ENCODE assay signal across 20 cellular contexts in genomic region chr20:7155794-7156193, GRCh38.
"Had no signal": no experiment of that assay in that cellular context is flagged by ENCODE, and none has a peak within 500 bp of the region (broad histone marks: within the 10 kb centered on the region; RNA-seq: fewer than 3 reads in every experiment).

No MANE protein-coding gene starts in this region.

- H3K36me3 Mint-ChIP-seq: activated CD8-positive, alpha-beta memory T cell treated with anti-CD3 and anti-CD28 coated beads, Interleukin-2, amount 10 ng/mL, durations not matched to agents 7 days and 5 days; activated naive CD4-positive, alpha-beta T cell treated with anti-CD3 and anti-CD28 coated beads, Interleukin-2, amount 50 U/mL, for 72 hours had no signal

- H3K27ac Mint-ChIP-seq: activated B cell treated with CpG ODN at 0.5 μM for 24 hours; activated CD4-positive, alpha-beta T cell treated with anti-CD3 and anti-CD28 coated beads, Interleukin-2, amount 10 ng/mL, durations not matched to agents 24 days and 14 days; activated CD8-positive, alpha-beta memory T cell treated with anti-CD3 and anti-CD28 coated beads, Interleukin-2, amount 10 ng/mL, durations not matched to agents 7 days and 5 days; activated T-cell treated with anti-CD3 and anti-CD28 coated beads, Interleukin-2, amount 50 U/mL, for 24 hours had no signal

- H3K4me1 Mint-ChIP-seq: activated B cell treated with CpG ODN at 0.5 μM for 24 hours; activated CD4-positive, alpha-beta T cell treated with anti-CD3 and anti-CD28 coated beads, Interleukin-2, amount 10 ng/mL, durations not matched to agents 24 days and 14 days; activated CD8-positive, alpha-beta memory T cell treated with anti-CD3 and anti-CD28 coated beads, Interleukin-2, amount 10 ng/mL, durations not matched to agents 7 days and 5 days had no signal

- H3K27me3 Mint-ChIP-seq: activated B cell treated with CpG ODN at 0.5 μM for 24 hours; activated CD4-positive, alpha-beta T cell treated with anti-CD3 and anti-CD28 coated beads, Interleukin-2, amount 10 ng/mL, durations not matched to agents 24 days and 14 days; activated CD8-positive, alpha-beta memory T cell treated with anti-CD3 and anti-CD28 coated beads, Interleukin-2, amount 10 ng/mL, durations not matched to agents 7 days and 5 days; activated T-cell treated with anti-CD3 and anti-CD28 coated beads, Interleukin-2, amount 50 U/mL, for 24 hours had no signal

- H3K4me3 ChIP-seq: K562 had no signal

- DNase-seq: activated B cell treated with CpG ODN at 0.5 μM for 24 hours; activated CD4-positive, alpha-beta T cell treated with anti-CD3 and anti-CD28 coated beads for 1 hour; activated CD4-positive, alpha-beta T cell treated with anti-CD3 and anti-CD28 coated beads, Interleukin-2, amount 10 ng/mL, durations not matched to agents 24 days and 14 days; activated CD4-positive, alpha-beta T cell treated with anti-CD3 and anti-CD28 coated beads, Interleukin-2, amount 50 U/mL, for 48 hours; activated CD8-positive, alpha-beta memory T cell treated with anti-CD3 and anti-CD28 coated beads, Interleukin-2, amount 10 ng/mL, durations not matched to agents 7 days and 5 days; activated effector memory CD4-positive, alpha-beta T cell treated with anti-CD3 and anti-CD28 coated beads, Interleukin-2, amount 50 U/mL, for 16 hours; activated naive CD4-positive, alpha-beta T cell treated with Interleukin-2 at 50 U/mL for 16 hours; activated T-cell treated with anti-CD3 and anti-CD28 coated beads, Interleukin-2, amount 50 U/mL, for 24 hours; cerebellar nuclear complex; Karpas-422; NCI-H1694; NCI-H2107; NCI-H226; NCI-H526; NCI-H82; PC-3; T-helper 2 cell; T1000 had no signal

- H3K9me3 Mint-ChIP-seq: activated B cell treated with CpG ODN at 0.5 μM for 24 hours; activated CD4-positive, alpha-beta T cell treated with anti-CD3 and anti-CD28 coated beads, Interleukin-2, amount 10 ng/mL, durations not matched to agents 24 days and 14 days had no signal

- H3K4me3 Mint-ChIP-seq: activated B cell treated with CpG ODN at 0.5 μM for 24 hours; activated CD4-positive, alpha-beta T cell treated with anti-CD3 and anti-CD28 coated beads, Interleukin-2, amount 10 ng/mL, durations not matched to agents 24 days and 14 days; activated CD8-positive, alpha-beta memory T cell treated with anti-CD3 and anti-CD28 coated beads, Interleukin-2, amount 10 ng/mL, durations not matched to agents 7 days and 5 days; activated T-cell treated with anti-CD3 and anti-CD28 coated beads, Interleukin-2, amount 50 U/mL, for 24 hours had no signal

- ATAC-seq: activated CD8-positive, alpha-beta memory T cell treated with anti-CD3 and anti-CD28 coated beads, Interleukin-2, amount 10 ng/mL, durations not matched to agents 7 days and 5 days; activated naive CD4-positive, alpha-beta T cell treated with anti-CD3 and anti-CD28 coated beads, Interleukin-2, amount 50 U/mL, for 72 hours; K562; PC-3 had no signal
